ENCODE assay signal across 24 cellular contexts in genomic region chr5:145463634-145464033, GRCh38.
DNase-seq lines count a peak whose midpoint lies in the region; ATAC-seq and TF ChIP-seq lines count a peak whose summit lies in the region.
"Had no signal": no experiment of that assay in that cellular context is flagged by ENCODE, and none has a peak within 500 bp of the region (broad histone marks: within the 10 kb centered on the region; RNA-seq: fewer than 3 reads in every experiment).

No MANE protein-coding gene starts in this region.

- H3K9me3 Mint-ChIP-seq in type B pancreatic cell: peaks cover 3% of the 10 kb centered on the region
- H3K9me3 Mint-ChIP-seq: HFFc6 had no signal

- ATAC-seq in body of pancreas (peak; percentile 50), HG03045 (IDR thresholded peaks at IDR 0.05; ENCODE audit: unreplicated experiment) (no peak), foreskin keratinocyte (no peak)
- ATAC-seq: activated CD4-positive, alpha-beta T cell treated with anti-CD3 and anti-CD28 coated beads for 36 hours; gastroesophageal sphincter; Right ventricle myocardium inferior; SK-N-SH treated with all-trans-retinoic acid at 6 μM for 48 hours had no signal

- no peak for TF ChIP-seq CTCF in HEK293 (tag by site-specific recombination; IDR thresholded peaks at IDR 0.05)
- no peak for TF ChIP-seq CTCF in body of pancreas (IDR thresholded peaks at IDR 0.05)
- TF ChIP-seq CTCF in fibroblast of the aortic adventitia (IDR thresholded peaks at IDR 0.05; ENCODE audit: insufficient read depth, low read length): no peak
- no peak for TF ChIP-seq CTCF in type B pancreatic cell (conservative IDR thresholded peaks at IDR 0.05)
- no peak for TF ChIP-seq CTCF in foreskin keratinocyte (conservative IDR thresholded peaks at IDR 0.05)

- DNase-seq in body of pancreas (no peak), fibroblast of the aortic adventitia (ENCODE audit: low read depth) (peak; percentile 45), skeletal muscle cell (ENCODE audit: low read depth) (peak; percentile 36), type B pancreatic cell (ENCODE audit: extremely low spot score, unreplicated experiment) (no peak), foreskin keratinocyte (no peak)
- no peak for DNase-seq in effector CD4-positive, alpha-beta T cell
- DNase-seq: activated CD4-positive, alpha-beta T cell treated with anti-CD3 and anti-CD28 coated beads for 36 hours; activated T-cell treated with anti-CD3 and anti-CD28 coated beads for 4 hours; EL; HFFc6; left ventricle myocardium inferior; mesendoderm; NCI-H1417; NCI-H2081 treated with DMSO at 0.1 percent for 48 hours; NCI-H226; stimulated activated naive CD4-positive, alpha-beta T cell treated with Interleukin-2 at 50 U/mL for 16 hours had no signal

- H3K4me3 ChIP-seq in HEK293 (ENCODE audit: low read depth, low read length) (no peak overlapping the region), body of pancreas (no peak overlapping the region), fibroblast of the aortic adventitia (ENCODE audit: low read depth, low read length) (no peak overlapping the region), skeletal muscle cell (ENCODE audit: low read depth, low read length) (no peak overlapping the region)
- H3K4me3 ChIP-seq: gastroesophageal sphincter, left ventricle myocardium inferior had no signal

- H3K9me3 ChIP-seq in HEK293 (ENCODE audit: control insufficient read depth, insufficient read depth, low read depth, low read length): no peaks in the 10 kb centered on the region
- no peaks in the 10 kb centered on the region for H3K9me3 ChIP-seq in body of pancreas
- H3K9me3 ChIP-seq: gastroesophageal sphincter, left ventricle myocardium inferior had no signal

- POLR2A ChIA-PET in HEK293 (lab: Yijun Ruan, JAX): no interaction called here

- no peaks in the 10 kb centered on the region for H3K27me3 Mint-ChIP-seq in type B pancreatic cell
- H3K27me3 Mint-ChIP-seq: activated CD4-positive, alpha-beta T cell treated with anti-CD3 and anti-CD28 coated beads for 36 hours; activated naive CD8-positive, alpha-beta T cell; progenitor cell of endocrine pancreas had no signal

- H3K36me3 ChIP-seq in HEK293 (ENCODE audit: control insufficient read depth in 2 of 2, insufficient read depth in 1 of 2, low read length in 2 of 2) (no peaks in the 10 kb centered on the region), body of pancreas (replicated peaks in 1 of 2; ENCODE audit: insufficient read depth in 1 of 2, low read depth in 2 of 2) (no peaks in the 10 kb centered on the region)
- H3K36me3 ChIP-seq: gastroesophageal sphincter, left ventricle myocardium inferior had no signal

- H3K4me1 ChIP-seq in HEK293 (ENCODE audit: control insufficient read depth, insufficient read depth, low read length): no peaks in the 10 kb centered on the region
- peaks cover 37% of the 10 kb centered on the region for H3K4me1 ChIP-seq in body of pancreas
- no peaks in the 10 kb centered on the region for H3K4me1 ChIP-seq in foreskin keratinocyte
- H3K4me1 ChIP-seq: gastroesophageal sphincter had no signal

- no peak overlapping the region for H3K4me3 Mint-ChIP-seq in type B pancreatic cell
- H3K4me3 Mint-ChIP-seq: activated CD4-positive, alpha-beta T cell treated with anti-CD3 and anti-CD28 coated beads for 36 hours; activated naive CD8-positive, alpha-beta T cell; CD14-positive monocyte; HFFc6 had no signal

- WGBS in body of pancreas, 2 donors: 50 to 59% methylated on average over 1 of the region's 1 CpG

- H3K27ac ChIP-seq in HEK293 (ENCODE audit: extremely low read depth, low read depth, low read length): no peak overlapping the region
- peak overlapping the region in 2 of 4 donors; percentile 56 to 73 for H3K27ac ChIP-seq in body of pancreas
- no peak overlapping the region for H3K27ac ChIP-seq in foreskin keratinocyte
- H3K27ac ChIP-seq: gastroesophageal sphincter, left ventricle myocardium inferior had no signal

- no peaks in the 10 kb centered on the region for H3K36me3 Mint-ChIP-seq in type B pancreatic cell
- H3K36me3 Mint-ChIP-seq: activated naive CD8-positive, alpha-beta T cell; CD14-positive monocyte had no signal

- TF ChIP-seq POLR2A in body of pancreas (IDR thresholded peaks at IDR 0.05): no peak

- intact Hi-C loops in body of pancreas (cut with DNase I): no loop called here

- H3K27ac Mint-ChIP-seq in type B pancreatic cell: no peak overlapping the region
- H3K27ac Mint-ChIP-seq: activated CD4-positive, alpha-beta T cell treated with anti-CD3 and anti-CD28 coated beads for 36 hours; activated naive CD8-positive, alpha-beta T cell; CD14-positive monocyte; HFFc6; progenitor cell of endocrine pancreas had no signal

- CTCF ChIA-PET in HEK293 (lab: Yijun Ruan, JAX): no interaction called here

- no peaks in the 10 kb centered on the region for H3K4me1 Mint-ChIP-seq in type B pancreatic cell (ENCODE audit: unreplicated experiment)
- H3K4me1 Mint-ChIP-seq: activated CD4-positive, alpha-beta T cell treated with anti-CD3 and anti-CD28 coated beads for 36 hours; CD14-positive monocyte had no signal

- H3K27me3 ChIP-seq in body of pancreas (no peaks in the 10 kb centered on the region), foreskin keratinocyte (no peaks in the 10 kb centered on the region)
- H3K27me3 ChIP-seq: gastroesophageal sphincter had no signal

TF ChIP-seq in HEK293, 187 proteins besides CTCF, POLR2A, EP300 and RAD21:
- TF ChIP-seq, protein P1, sequence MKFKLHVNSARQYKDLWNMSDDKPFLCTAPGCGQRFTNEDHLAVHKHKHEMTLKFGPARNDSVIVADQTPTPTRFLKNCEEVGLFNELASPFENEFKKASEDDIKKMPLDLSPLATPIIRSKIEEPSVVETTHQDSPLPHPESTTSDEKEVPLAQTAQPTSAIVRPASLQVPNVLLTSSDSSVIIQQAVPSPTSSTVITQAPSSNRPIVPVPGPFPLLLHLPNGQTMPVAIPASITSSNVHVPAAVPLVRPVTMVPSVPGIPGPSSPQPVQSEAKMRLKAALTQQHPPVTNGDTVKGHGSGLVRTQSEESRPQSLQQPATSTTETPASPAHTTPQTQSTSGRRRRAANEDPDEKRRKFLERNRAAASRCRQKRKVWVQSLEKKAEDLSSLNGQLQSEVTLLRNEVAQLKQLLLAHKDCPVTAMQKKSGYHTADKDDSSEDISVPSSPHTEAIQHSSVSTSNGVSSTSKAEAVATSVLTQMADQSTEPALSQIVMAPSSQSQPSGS (tag by site-specific recombination; IDR thresholded peaks at IDR 0.05; ENCODE audit: low read depth): peak; percentile 61
- no peak for TF ChIP-seq SALL2 (tag by site-specific recombination; IDR thresholded peaks at IDR 0.05; ENCODE audit: borderline replicate concordance)

Comparison
In these comparisons a context has a peak if more than half of its experiments do, and no peak if none do; other contexts are left out.
1. DNase-seq: peak in fibroblast of the aortic adventitia (single experiment) and skeletal muscle cell (single experiment); none in body of pancreas (0 of 4), effector CD4-positive, alpha-beta T cell (single experiment), type B pancreatic cell (single experiment) and foreskin keratinocyte (0 of 2).